Comparison of ENCODE assay signal across 8 cellular contexts in the genomic region with DNA sequence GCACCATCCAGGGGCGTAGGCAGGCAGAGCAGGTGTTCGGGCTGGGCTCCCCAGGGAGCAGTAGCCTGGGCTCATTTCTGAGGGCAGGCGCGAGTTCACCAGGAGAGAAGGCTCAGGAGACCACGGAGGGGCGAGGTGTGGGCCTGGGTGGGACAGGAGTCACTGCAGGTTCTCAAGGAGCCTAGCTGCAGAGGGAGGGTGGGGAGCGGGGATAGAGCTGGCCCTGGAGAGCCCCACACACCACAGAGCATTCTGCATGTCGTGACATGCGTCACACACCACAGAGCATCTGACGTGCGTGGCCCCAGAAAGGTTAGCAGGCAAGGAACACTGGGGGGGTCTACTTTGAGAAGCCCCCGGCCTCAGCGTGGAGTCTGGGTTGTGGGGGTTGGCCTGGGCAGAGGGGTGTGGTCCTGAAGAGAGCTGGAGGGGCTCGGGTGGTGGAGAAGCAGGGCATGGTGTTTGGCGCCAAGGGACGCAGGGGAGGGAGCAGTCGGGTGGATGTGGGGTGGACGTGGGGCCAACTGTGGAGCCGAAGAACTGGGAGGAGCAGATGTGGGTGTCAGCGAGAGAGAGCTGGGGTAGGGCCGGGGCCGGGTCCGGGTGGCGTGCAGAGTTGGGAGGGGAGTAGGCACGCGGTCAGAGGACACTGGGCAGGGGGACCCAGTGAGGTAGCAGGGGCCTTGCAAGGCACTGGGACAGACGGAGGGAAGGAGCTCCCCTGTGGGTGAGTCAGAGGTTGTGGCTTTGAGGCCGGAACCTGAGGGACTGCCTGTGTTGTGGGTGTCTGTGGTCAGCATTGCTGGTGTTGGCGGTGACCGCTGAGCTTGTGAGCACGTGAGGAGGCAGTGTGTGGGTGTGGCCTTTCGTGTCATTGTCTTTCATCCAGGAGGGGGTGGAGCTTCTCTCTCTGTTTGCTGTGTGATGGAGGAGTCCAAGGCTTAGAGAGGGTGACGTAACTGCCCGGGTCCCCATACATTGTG. TPM values are rescaled to one million over a fixed set of nuclear protein-coding genes. Genes with fewer than 3 reads are reported as not detected.
DNase-seq lines count a peak whose midpoint lies in the region; ATAC-seq lines count a peak whose summit lies in the region.

No MANE protein-coding gene starts in this region.

- ATAC-seq in HG03457 (IDR thresholded peaks at IDR 0.05; ENCODE audit: unreplicated experiment) (peak; percentile 62), GM21737 (IDR thresholded peaks at IDR 0.05; ENCODE audit: unreplicated experiment) (no peak), GM21423 (IDR thresholded peaks at IDR 0.05; ENCODE audit: unreplicated experiment) (no peak)

- peak; percentile 84 for DNase-seq in GDM1 (lab: John Stamatoyannopoulos, UW)
- DNase-seq in activated CD8-positive, alpha-beta memory T cell treated with anti-CD3 and anti-CD28 coated beads, Interleukin-2, amount 50 U/mL, for 48 hours = peak; percentile 76
- peak; percentile 57 to 83 for DNase-seq in lung microvascular endothelial cell (ENCODE audit: low read depth in 2 of 2)
- DNase-seq in retina = no peak
- no peak for DNase-seq in NCI-H1048 (lab: John Stamatoyannopoulos, UW)

RNA-seq across cellular contexts. Expression of a gene that starts 25.5 kb away (rescaled TPM):
- total RNA-seq in lung microvascular endothelial cell = 174 and 234 TPM in 2 replicates

Comparison
In these comparisons a context has a peak if more than half of its experiments do, and no peak if none do; other contexts are left out.
1. DNase-seq: peak in GDM1 (single experiment), activated CD8-positive, alpha-beta memory T cell treated with anti-CD3 and anti-CD28 coated beads, Interleukin-2, amount 50 U/mL, for 48 hours (single experiment) and lung microvascular endothelial cell (2 of 2); none in retina (single experiment) and NCI-H1048 (single experiment).